Comparison of ENCODE assay signal across 19 cellular contexts in the genomic region with DNA sequence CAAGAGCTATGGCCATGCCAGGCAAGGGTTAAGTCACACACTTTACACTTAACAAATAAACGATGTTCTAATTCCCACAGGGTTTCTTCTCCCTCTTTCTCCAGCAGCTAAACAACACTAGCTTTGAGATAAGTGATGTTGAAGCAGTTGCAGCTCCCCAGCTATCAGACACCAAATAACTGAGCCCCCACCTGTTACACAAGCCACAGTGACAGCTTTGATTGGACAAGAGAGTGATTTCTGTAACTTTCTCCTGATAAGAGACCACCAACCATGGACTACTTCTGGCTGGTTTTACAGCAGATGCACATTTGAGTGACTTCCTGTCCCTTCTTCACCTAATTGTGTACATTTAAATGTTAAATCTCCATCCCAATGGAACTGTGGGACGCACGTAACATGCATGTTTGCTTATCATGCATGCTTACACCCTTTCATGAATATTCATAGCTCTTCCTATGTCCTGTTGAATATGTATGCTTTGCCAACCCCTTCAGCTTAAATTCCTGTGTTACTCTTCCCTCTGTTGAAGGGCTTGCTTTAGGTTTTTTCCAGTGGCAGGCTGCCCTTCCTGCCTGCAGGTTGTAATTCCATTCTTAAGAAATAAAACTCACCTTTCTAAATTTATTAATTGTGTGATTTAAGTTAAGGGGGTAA. TPM values are rescaled to one million over a fixed set of nuclear protein-coding genes. Genes with fewer than 3 reads are reported as not detected.
A peak's percentile ranks its signal among the peaks of the same experiment; 100 is the strongest.
DNase-seq lines count a peak whose midpoint lies in the region; ATAC-seq, FAIRE-seq and TF ChIP-seq lines count a peak whose summit lies in the region.
"Had no signal": no experiment of that assay in that cellular context is flagged by ENCODE, and none has a peak within 500 bp of the region (broad histone marks: within the 10 kb centered on the region; RNA-seq: fewer than 3 reads in every experiment).

No MANE protein-coding gene starts in this region.

- H2AK5ac ChIP-seq in H9 (ENCODE audit: insufficient read length, low read length) = no peak overlapping the region

- H3K4me3 ChIP-seq in iPS-20b (ENCODE audit: low read length) (no peak overlapping the region), aorta (ENCODE audit: low read length in 2 of 2) (no peak overlapping the region)
- H3K4me3 ChIP-seq: BLaER1 treated with 17β-estradiol and CSF1 and Interleukin-3, amounts not matched to agents 10 nM and 100 nM; GM12878; K562 had no signal

- H4K5ac ChIP-seq in H9 (ENCODE audit: insufficient read length, low read depth, low read length) = no peak overlapping the region

- no peaks in the 10 kb centered on the region for H3K23me2 ChIP-seq in H9 (ENCODE audit: insufficient read length, low read depth, low read length, poor library complexity, severe bottlenecking)

- H3K27me3 ChIP-seq in H9 (ENCODE audit: insufficient read depth, low read length) = no peaks in the 10 kb centered on the region
- no peaks in the 10 kb centered on the region for H3K27me3 ChIP-seq in iPS-20b (ENCODE audit: insufficient read depth, low read length)
- H3K27me3 ChIP-seq in aorta (ENCODE audit: control insufficient read depth in 1 of 2, insufficient read depth in 2 of 2, low read length in 1 of 2) = no peaks in the 10 kb centered on the region
- H3K27me3 ChIP-seq: BLaER1 treated with 17β-estradiol and CSF1 and Interleukin-3, amounts not matched to agents 10 nM and 100 nM had no signal

- H2AFZ ChIP-seq in H9 (ENCODE audit: low read length) = no peak overlapping the region

- no peak overlapping the region for H2BK15ac ChIP-seq in H9 (ENCODE audit: low read depth, low read length)

- H3K4me3 Mint-ChIP-seq in H9 = no peak overlapping the region
- H3K4me3 Mint-ChIP-seq: CD4-positive, CD25-positive, alpha-beta regulatory T cell had no signal

- no peak overlapping the region for H2BK120ac ChIP-seq in H9 (ENCODE audit: low read depth, low read length, poor library complexity, severe bottlenecking)

- H3K27ac ChIP-seq in H9 (ENCODE audit: insufficient read length, low read depth, low read length) = no peak overlapping the region
- H3K27ac ChIP-seq in iPS-20b (ENCODE audit: low read length) = no peak overlapping the region
- H3K27ac ChIP-seq in aorta (ENCODE audit: low read depth in 1 of 2, low read length in 2 of 2) = no peak overlapping the region
- H3K27ac ChIP-seq: BLaER1 treated with 17β-estradiol and CSF1 and Interleukin-3, amounts not matched to agents 10 nM and 100 nM; HL-60 had no signal

- no peak overlapping the region for H3K14ac ChIP-seq in H9 (ENCODE audit: insufficient read depth, low read length)

- no peak for TF ChIP-seq CTCF in H9 (conservative IDR thresholded peaks at IDR 0.05)

- H3K4ac ChIP-seq in H9 (ENCODE audit: low read depth, low read length) = no peak overlapping the region

- H4K91ac ChIP-seq in H9 (ENCODE audit: insufficient read length, low read depth, low read length) = no peak overlapping the region

- H4K8ac ChIP-seq in H9 (replicated peaks; ENCODE audit: insufficient read length, low read depth, low read length) = no peak overlapping the region

- H2BK12ac ChIP-seq in H9 (ENCODE audit: insufficient read length, low read depth, low read length) = no peak overlapping the region

- peak; percentile 47 for FAIRE-seq in GM12891 (lab: Jason Lieb, UNC)
- FAIRE-seq: GM12878, K562 had no signal

- H3K79me1 ChIP-seq in H9 (ENCODE audit: insufficient read depth, low read depth, low read length, poor library complexity, severe bottlenecking) = no peaks in the 10 kb centered on the region

- peaks cover 2% of the 10 kb centered on the region; the same call in 1 of the 2 replicates for H3K27me3 Mint-ChIP-seq in H9 (ENCODE audit: low read depth)

- no peaks in the 10 kb centered on the region for H3K9me3 ChIP-seq in H9 (ENCODE audit: control insufficient read depth, low read depth, low read length)
- H3K9me3 ChIP-seq in iPS-20b (ENCODE audit: insufficient read depth, low read depth, low read length) = peaks cover 10% of the 10 kb centered on the region; the same call in 1 of the 2 replicates
- no peaks in the 10 kb centered on the region for H3K9me3 ChIP-seq in aorta (ENCODE audit: control insufficient read depth, low read length)

- no peak for TF ChIP-seq POLR2A in GM12891 (IDR thresholded peaks at IDR 0.05; ENCODE audit: low read depth, low read length)

- H3K4me1 ChIP-seq in H9 (ENCODE audit: insufficient read depth, low read length) (peaks cover 8% of the 10 kb centered on the region; the same call in 1 of the 2 replicates), iPS-20b (ENCODE audit: insufficient read depth, low read length) (peaks cover 14% of the 10 kb centered on the region; the same call in 1 of the 2 replicates), aorta (ENCODE audit: control insufficient read depth in 1 of 2, insufficient read depth in 2 of 2, low read length in 2 of 2) (no peaks in the 10 kb centered on the region)

- peak overlapping the region in 2 of 3 experiments; percentile 43 to 70; a peak in 4 of 7 replicates for H3K27ac Mint-ChIP-seq in H9
- H3K27ac Mint-ChIP-seq: CD4-positive, CD25-positive, alpha-beta regulatory T cell had no signal

- no peaks in the 10 kb centered on the region for H3K79me2 ChIP-seq in H9 (ENCODE audit: insufficient read depth, low read length)

- WGBS in H9 (ENCODE audit: extremely low coverage, insufficient read length, low lambda C conversion rate) = no CpG with 5 or more reads among the region's 3 CpGs
- WGBS in aorta, 2 donors = 53 to 56% methylated on average over 3 of the region's 3 CpGs

- H2BK20ac ChIP-seq in H9 (ENCODE audit: low read depth, low read length, poor library complexity, severe bottlenecking) = no peak overlapping the region

- H3K9me3 Mint-ChIP-seq in H9 = peaks cover 28 to 39% of the 10 kb centered on the region in 2 experiments

- peak overlapping the region; percentile 35 for H3K4me2 ChIP-seq in H9 (ENCODE audit: insufficient read depth, insufficient read length, low read length)

- H3K4me1 Mint-ChIP-seq in H9 = peaks cover 16% of the 10 kb centered on the region in 2 experiments

- DNase-seq in GM12891 (ENCODE audit: insufficient read length, low spot score) = no peak
- DNase-seq in H9 = no peak
- DNase-seq in NCI-H526 treated with DMSO at 0.1 percent for 48 hours (lab: John Stamatoyannopoulos, UW) = peak; percentile 20
- no peak for DNase-seq in central memory CD4-positive, alpha-beta T cell
- no peak for DNase-seq in activated CD4-positive, CD25-positive, alpha-beta regulatory T cell (lab: John Stamatoyannopoulos, UW)
- DNase-seq in aorta = no peak
- DNase-seq: ACHN; Calu3; CD4-positive, CD25-positive, alpha-beta regulatory T cell; DMS 273 treated with DMSO at 0.1 percent for 48 hours; GOT3 had no signal

- H3K36me3 Mint-ChIP-seq in H9 (ENCODE audit: insufficient read depth in 1 of 3, low read depth in 3 of 3) = peaks cover 16 to 39% (median 25%) of the 10 kb centered on the region in 3 experiments
- H3K36me3 Mint-ChIP-seq: CD4-positive, CD25-positive, alpha-beta regulatory T cell had no signal

- H4K20me1 ChIP-seq in H9 (ENCODE audit: control insufficient read depth, insufficient read depth, insufficient read length) = no peaks in the 10 kb centered on the region
- H4K20me1 ChIP-seq: BLaER1 treated with 17β-estradiol and CSF1 and Interleukin-3, amounts not matched to agents 10 nM and 100 nM had no signal

- H3K56ac ChIP-seq in H9 (ENCODE audit: insufficient read length, low read depth, low read length) = no peak overlapping the region

- H3K9ac ChIP-seq in H9 (ENCODE audit: extremely low read depth, insufficient read length, low read length) (no peak overlapping the region), iPS-20b (ENCODE audit: low read depth, low read length) (peak overlapping the region; percentile 5; the same call in 1 of the 2 replicates)
- H3K9ac ChIP-seq: BLaER1 treated with 17β-estradiol and CSF1 and Interleukin-3, amounts not matched to agents 10 nM and 100 nM had no signal

- H3T11ph ChIP-seq in H9 (ENCODE audit: low read length) = no peak overlapping the region

- H3K18ac ChIP-seq in H9 (ENCODE audit: insufficient read length, low read depth, low read length) = no peak overlapping the region

- no peak overlapping the region for H2BK5ac ChIP-seq in H9 (ENCODE audit: insufficient read length, low read length)

- ATAC-seq in aorta (ENCODE audit: low FRiP score) (no peak), HG02763 (IDR thresholded peaks at IDR 0.05; ENCODE audit: unreplicated experiment) (no peak)
- ATAC-seq: GM12878, K562 had no signal

- no peak overlapping the region for H3K23ac ChIP-seq in H9 (ENCODE audit: insufficient read length, low read depth, low read length)

- intact Hi-C loops in aorta (cut with DNase I) = no loop called here

- H3K36me3 ChIP-seq in iPS-20b (ENCODE audit: insufficient read depth, low read depth, low read length) (no peaks in the 10 kb centered on the region), aorta (ENCODE audit: control insufficient read depth in 1 of 2, insufficient read depth in 2 of 2, low read length in 1 of 2) (no peaks in the 10 kb centered on the region)
- H3K36me3 ChIP-seq: BLaER1 treated with 17β-estradiol and CSF1 and Interleukin-3, amounts not matched to agents 10 nM and 100 nM had no signal

TF ChIP-seq in GM12891, 5 proteins besides CTCF, POLR2A, EP300 and RAD21:
- TF ChIP-seq PAX5 (IDR thresholded peaks at IDR 0.05; ENCODE audit: insufficient read depth, low read length, severe bottlenecking) = no peak
- peak; percentile 60; the same call in 1 of the 2 replicates for TF ChIP-seq POU2F2 (IDR thresholded peaks at IDR 0.05; ENCODE audit: low read depth, low read length)

RNA-seq across cellular contexts. Expression of a gene that starts 6.1 kb away (rescaled TPM):
- 22.4 TPM for polyA plus RNA-seq in GM12891 (2012; ENCODE audit: low read depth, missing spikeins)
- total RNA-seq in H9 (2021) (3.4 and 3.5 TPM in 2 replicates), aorta (under 1 TPM in 1 of 2 donors, not detected in 1; 0.16 TPM)
- not detected for polyA plus RNA-seq in aorta
- total RNA-seq: A172, G401, K562 had no signal
- polyA plus RNA-seq: K562 had no signal
